In genomic region chr19:5560156-5560555, GRCh38 we compare ENCODE assay signal across 36 cellular contexts. TPM values are rescaled to one million over a fixed set of nuclear protein-coding genes. Genes with fewer than 3 reads are reported as not detected.
"Had no signal": no experiment of that assay in that cellular context is flagged by ENCODE, and none has a peak within 500 bp of the region (broad histone marks: within the 10 kb centered on the region; RNA-seq: fewer than 3 reads in every experiment).

No MANE protein-coding gene starts in this region.

- H3K36me3 Mint-ChIP-seq: activated naive CD8-positive, alpha-beta T cell treated with anti-CD3 and anti-CD28 coated beads for 36 hours had no signal

- H3K27me3 ChIP-seq: adrenal gland, cardiac muscle cell had no signal

- H3K4me1 ChIP-seq: adrenal gland, body of pancreas, breast epithelium, esophagus muscularis mucosa, gastroesophageal sphincter had no signal

- H3K27ac ChIP-seq: adrenal gland, body of pancreas, breast epithelium, cardiac muscle cell, coronary artery, dorsolateral prefrontal cortex, esophagus muscularis mucosa, gastroesophageal sphincter, WERI-Rb-1 had no signal

- H3K4me3 Mint-ChIP-seq: activated B cell treated with CpG ODN at 0.5 μM for 24 hours; activated CD8-positive, alpha-beta T cell treated with anti-CD3 and anti-CD28 coated beads for 36 hours; activated naive CD4-positive, alpha-beta T cell treated with anti-CD3 and anti-CD28 coated beads, Interleukin-2, amount 50 U/mL, for 24 hours; activated naive CD8-positive, alpha-beta T cell treated with anti-CD3 and anti-CD28 coated beads for 36 hours; activated naive CD8-positive, alpha-beta T cell treated with anti-CD3 and anti-CD28 coated beads, Interleukin-2, amount 50 U/mL, for 24 hours; activated T-cell treated with anti-CD3 and anti-CD28 coated beads, Interleukin-2, amount 50 U/mL, for 4 hours; activated T-helper 17 cell treated with anti-CD3 and anti-CD28 coated beads, Interleukin-2, amount 50 U/mL, for 72 hours; central memory CD8-positive, alpha-beta T cell; dendritic cell treated with granulocyte-macrophage colony-stimulating factor and Interleukin-4, amounts not matched to agents 40 ng/mL and 50 ng/mL, for 4 days; T-helper 17 cell; T-helper 2 cell treated with Interferon-gamma antibody and Interleukin-4, amounts not matched to agents 5 μg/mL and 100 μg/mL, for 36 hours had no signal

- H3K36me3 ChIP-seq: adrenal gland, breast epithelium, cardiac muscle cell, esophagus muscularis mucosa, gastroesophageal sphincter, WERI-Rb-1 had no signal

- H3K4me3 ChIP-seq: adrenal gland, body of pancreas, breast epithelium, cardiac muscle cell, coronary artery, dorsolateral prefrontal cortex, esophagus muscularis mucosa, gastroesophageal sphincter had no signal

- H3K27ac Mint-ChIP-seq: activated B cell treated with CpG ODN at 0.5 μM for 24 hours; activated CD8-positive, alpha-beta T cell treated with anti-CD3 and anti-CD28 coated beads for 36 hours; activated naive CD4-positive, alpha-beta T cell treated with anti-CD3 and anti-CD28 coated beads, Interleukin-2, amount 50 U/mL, for 24 hours; activated naive CD8-positive, alpha-beta T cell treated with anti-CD3 and anti-CD28 coated beads for 36 hours; activated naive CD8-positive, alpha-beta T cell treated with anti-CD3 and anti-CD28 coated beads, Interleukin-2, amount 50 U/mL, for 24 hours; activated T-helper 17 cell treated with anti-CD3 and anti-CD28 coated beads, Interleukin-2, amount 50 U/mL, for 72 hours; dendritic cell treated with granulocyte-macrophage colony-stimulating factor and Interleukin-4, amounts not matched to agents 40 ng/mL and 50 ng/mL, for 4 days; T-helper 17 cell; T-helper 2 cell treated with Interferon-gamma antibody and Interleukin-4, amounts not matched to agents 5 μg/mL and 100 μg/mL, for 36 hours had no signal

- DNase-seq: activated B cell treated with CpG ODN at 0.5 μM for 24 hours; activated CD4-positive, alpha-beta T cell treated with anti-CD3 and anti-CD28 coated beads for 48 hours; activated CD4-positive, alpha-beta T cell treated with anti-CD3 and anti-CD28 coated beads, Interleukin-2, amount 50 U/mL, for 1 hour; activated CD4-positive, alpha-beta T cell treated with anti-CD3 and anti-CD28 coated beads, Interleukin-2, amount 50 U/mL, for 48 hours; activated CD8-positive, alpha-beta memory T cell treated with anti-CD3 and anti-CD28 coated beads for 24 hours; activated CD8-positive, alpha-beta T cell treated with anti-CD3 and anti-CD28 coated beads for 36 hours; activated effector memory CD4-positive, alpha-beta T cell treated with Interleukin-2 at 50 U/mL for 16 hours; activated gamma-delta T cell treated with Interleukin-2 at 50 U/mL for 16 hours; activated naive CD4-positive, alpha-beta T cell treated with Interleukin-2 at 50 U/mL for 16 hours; activated naive CD8-positive, alpha-beta T cell treated with anti-CD3 and anti-CD28 coated beads for 36 hours; activated naive CD8-positive, alpha-beta T cell treated with anti-CD3 and anti-CD28 coated beads, Interleukin-2, amount 50 U/mL, for 24 hours; activated T-cell treated with anti-CD3 and anti-CD28 coated beads, Interleukin-2, amount 50 U/mL, for 4 hours; amygdala; aorta; body of pancreas; dorsolateral prefrontal cortex; foreskin melanocyte; head of caudate nucleus; T-helper 1 cell; T-helper 17 cell; T1000; WERI-Rb-1 had no signal

- H3K9me3 Mint-ChIP-seq: central memory CD8-positive, alpha-beta T cell had no signal

- H3K4me1 Mint-ChIP-seq: activated B cell treated with CpG ODN at 0.5 μM for 24 hours; activated naive CD4-positive, alpha-beta T cell treated with anti-CD3 and anti-CD28 coated beads, Interleukin-2, amount 50 U/mL, for 24 hours; activated naive CD8-positive, alpha-beta T cell treated with anti-CD3 and anti-CD28 coated beads for 36 hours; activated naive CD8-positive, alpha-beta T cell treated with anti-CD3 and anti-CD28 coated beads, Interleukin-2, amount 50 U/mL, for 24 hours; central memory CD8-positive, alpha-beta T cell had no signal

- ATAC-seq: activated CD4-positive, CD25-positive, alpha-beta regulatory T cell treated with anti-CD3 and anti-CD28 coated beads, Interleukin-2, amount 50 U/mL, for 24 hours; activated CD8-positive, alpha-beta T cell treated with anti-CD3 and anti-CD28 coated beads for 36 hours; activated naive CD8-positive, alpha-beta T cell treated with anti-CD3 and anti-CD28 coated beads, Interleukin-2, amount 50 U/mL, for 24 hours; activated T-cell treated with anti-CD3 and anti-CD28 coated beads, Interleukin-2, amount 50 U/mL, for 4 hours; activated T-helper 17 cell treated with anti-CD3 and anti-CD28 coated beads, Interleukin-2, amount 50 U/mL, for 72 hours; body of pancreas; gastroesophageal sphincter; T-helper 17 cell had no signal

RNA-seq across cellular contexts. Expression of gene TINCR, which starts 7.6 kb away (rescaled TPM):
- total RNA-seq: epithelial cell of proximal tubule, fibroblast of villous mesenchyme had no signal
